12 cellular contexts compared by ENCODE assay signal in genomic region chr15:50262533-50262932, GRCh38. TPM values are rescaled to one million over a fixed set of nuclear protein-coding genes. Genes with fewer than 3 reads are reported as not detected.
DNase-seq lines count a peak whose midpoint lies in the region; ATAC-seq, FAIRE-seq and TF ChIP-seq lines count a peak whose summit lies in the region.
"Had no signal": no experiment of that assay in that cellular context is flagged by ENCODE, and none has a peak within 500 bp of the region (broad histone marks: within the 10 kb centered on the region; RNA-seq: fewer than 3 reads in every experiment).

No MANE protein-coding gene starts in this region.

- H3K9me3 ChIP-seq in effector memory CD4-positive, alpha-beta T cell (ENCODE audit: control insufficient read depth, low read length): no peaks in the 10 kb centered on the region
- H3K9me3 ChIP-seq in kidney (ENCODE audit: control insufficient read depth in 1 of 2, low read length in 2 of 2): no peaks in the 10 kb centered on the region

- CTCF ChIA-PET in activated CD4-positive, alpha-beta memory T cell treated with anti-CD3 and anti-CD28 coated beads for 36 hours (lab: Charles Lee): interaction anchor here (0.6 to 4.2 kb wide), 10 partner anchors 11 to 147 kb away, joined by 3 to 21 read pairs (median 4); no protein-coding TSS in a partner anchor

- peak; percentile 51 for DNase-seq in KBM-7
- DNase-seq in activated CD4-positive, alpha-beta memory T cell treated with anti-CD3 and anti-CD28 coated beads for 36 hours: peak; percentile 83
- DNase-seq in effector memory CD4-positive, alpha-beta T cell: peak in 2 of 3 donors; percentile 12 to 28
- DNase-seq in stimulated activated CD8-positive, alpha-beta memory T cell treated with anti-CD3 and anti-CD28 coated beads, Interleukin-15, amount 100 ng/mL, for 4 hours (ENCODE audit: low read depth in 2 of 2): peak; percentile 38 to 49
- no peak for DNase-seq in DMS114 treated with DMSO at 0.1 percent for 48 hours (lab: John Stamatoyannopoulos, UW; ENCODE audit: unreplicated experiment)
- no peak for DNase-seq in COLO829 (ENCODE audit: low spot score)
- no peak for DNase-seq in kidney
- DNase-seq: NCI-H226, WERI-Rb-1 had no signal

- no peak overlapping the region for H3K4me3 Mint-ChIP-seq in activated CD4-positive, alpha-beta memory T cell treated with anti-CD3 and anti-CD28 coated beads for 36 hours

- peaks cover 8% of the 10 kb centered on the region for H3K4me1 ChIP-seq in effector memory CD4-positive, alpha-beta T cell (ENCODE audit: control insufficient read depth, insufficient read depth, low read length, poor library complexity, severe bottlenecking)
- H3K4me1 ChIP-seq in kidney (ENCODE audit: control insufficient read depth in 1 of 2, insufficient read depth in 1 of 2, low read depth in 1 of 2, low read length in 2 of 2): no peaks in the 10 kb centered on the region

- no peak for TF ChIP-seq CTCF in kidney (IDR thresholded peaks at IDR 0.05; ENCODE audit: borderline replicate concordance, extremely low read depth, insufficient read depth)

- H3K36me3 ChIP-seq in effector memory CD4-positive, alpha-beta T cell (ENCODE audit: control insufficient read depth, insufficient read depth, low read length): no peaks in the 10 kb centered on the region
- no peaks in the 10 kb centered on the region for H3K36me3 ChIP-seq in kidney (ENCODE audit: control insufficient read depth in 1 of 2, insufficient read depth in 2 of 2, low read length in 2 of 2)
- H3K36me3 ChIP-seq: WERI-Rb-1 had no signal

- ATAC-seq in HG03159 (IDR thresholded peaks at IDR 0.05; ENCODE audit: unreplicated experiment): no peak

- H3K27ac Mint-ChIP-seq in activated CD4-positive, alpha-beta memory T cell treated with anti-CD3 and anti-CD28 coated beads for 36 hours: peak overlapping the region; percentile 99
- H3K27ac Mint-ChIP-seq: progenitor cell of endocrine pancreas had no signal

- H3K9ac ChIP-seq in kidney (ENCODE audit: low read length in 2 of 2): no peak overlapping the region

- H3K27me3 ChIP-seq in effector memory CD4-positive, alpha-beta T cell (replicated peaks; ENCODE audit: control insufficient read depth, insufficient read depth, low read length, poor library complexity, severe bottlenecking): no peaks in the 10 kb centered on the region

- in situ Hi-C loops in KBM-7 (cut with MboI; ENCODE audit: low pct_unique_long_range_greater_than_20kb, low sequenced_read_pairs): no loop called here

- H3K27ac ChIP-seq in effector memory CD4-positive, alpha-beta T cell (ENCODE audit: insufficient read depth, low read length, poor library complexity, severe bottlenecking): no peak overlapping the region
- H3K27ac ChIP-seq in kidney (ENCODE audit: low read depth in 2 of 2, low read length in 2 of 2): no peak overlapping the region
- H3K27ac ChIP-seq: WERI-Rb-1 had no signal

- H3K9me3 Mint-ChIP-seq in activated CD4-positive, alpha-beta memory T cell treated with anti-CD3 and anti-CD28 coated beads for 36 hours: no peaks in the 10 kb centered on the region

- no peak overlapping the region for H3K4me3 ChIP-seq in effector memory CD4-positive, alpha-beta T cell (ENCODE audit: insufficient read depth, low read depth, low read length, poor library complexity, severe bottlenecking)
- no peak overlapping the region for H3K4me3 ChIP-seq in kidney (ENCODE audit: low read length in 2 of 2)

- H3K4me1 Mint-ChIP-seq in activated CD4-positive, alpha-beta memory T cell treated with anti-CD3 and anti-CD28 coated beads for 36 hours (ENCODE audit: low read depth): peaks cover 64% of the 10 kb centered on the region

- peaks cover 2% of the 10 kb centered on the region for H3K36me3 Mint-ChIP-seq in activated CD4-positive, alpha-beta memory T cell treated with anti-CD3 and anti-CD28 coated beads for 36 hours

- FAIRE-seq in kidney (lab: Jason Lieb, UNC): no peak
- FAIRE-seq: bronchial epithelial cell had no signal

- intact Hi-C loops in activated CD4-positive, alpha-beta memory T cell treated with anti-CD3 and anti-CD28 coated beads for 36 hours (cut with micrococcal nuclease): loop anchor here (1.0 kb wide), 2 partner anchors 13 to 52 kb away; no protein-coding TSS in a partner anchor
- intact Hi-C loops in kidney (cut with DNase I): no loop called here

- no peaks in the 10 kb centered on the region for H3K27me3 Mint-ChIP-seq in activated CD4-positive, alpha-beta memory T cell treated with anti-CD3 and anti-CD28 coated beads for 36 hours

- POLR2A ChIA-PET in activated CD4-positive, alpha-beta memory T cell treated with anti-CD3 and anti-CD28 coated beads for 36 hours (lab: Charles Lee): interaction anchor here (0.9 to 5.0 kb wide), 6 partner anchors 12 to 126 kb away, joined by 3 to 35 read pairs (median 18); partner anchors contain the start of genes GABPB1 and SLC27A2

RNA-seq across cellular contexts. Expression of gene HDC, which starts 3.0 kb away (rescaled TPM):
- total RNA-seq in activated CD4-positive, alpha-beta memory T cell treated with anti-CD3 and anti-CD28 coated beads for 36 hours: under 1 TPM; 0.55 to 0.87 TPM
- total RNA-seq in kidney: 12.9 TPM
- not detected for polyA plus RNA-seq in kidney (ENCODE audit: insufficient read depth, low read depth, low replicate concordance)
- total RNA-seq: bronchial epithelial cell, progenitor cell of endocrine pancreas had no signal

Comparison
In these comparisons a context has a peak if more than half of its experiments do, and no peak if none do; other contexts are left out.
1. DNase-seq: peak in KBM-7 (single experiment), activated CD4-positive, alpha-beta memory T cell treated with anti-CD3 and anti-CD28 coated beads for 36 hours (single experiment), effector memory CD4-positive, alpha-beta T cell (2 of 3) and stimulated activated CD8-positive, alpha-beta memory T cell treated with anti-CD3 and anti-CD28 coated beads, Interleukin-15, amount 100 ng/mL, for 4 hours (2 of 2); none in DMS114 treated with DMSO at 0.1 percent for 48 hours (single experiment), COLO829 (single experiment) and kidney (single experiment).